In genomic region chr10:23344251-23344841, GRCh38 we compare ENCODE assay signal across 9 cellular contexts. TPM values are rescaled to one million over a fixed set of nuclear protein-coding genes. Genes with fewer than 3 reads are reported as not detected.
DNase-seq lines count a peak whose midpoint lies in the region; ATAC-seq and TF ChIP-seq lines count a peak whose summit lies in the region.
"Had no signal": no experiment of that assay in that cellular context is flagged by ENCODE, and none has a peak within 500 bp of the region (broad histone marks: within the 10 kb centered on the region; RNA-seq: fewer than 3 reads in every experiment).

Gene C10orf67, minus strand, starts transcription at chr10:23344797. Its CDS starts 23 bp downstream, at chr10:23344774.

- H3K9ac ChIP-seq in KMS-11, result peak within 1 kb of the TSS; percentile 42; the same call in 1 of the 2 replicates
- H3K9ac ChIP-seq in parathyroid adenoma, result no peak within 1 kb of the TSS

- no peaks in the 10 kb centered on the region for H4K20me1 ChIP-seq in KMS-11 (ENCODE audit: insufficient read depth)

- H3K4me1 ChIP-seq in KMS-11 (ENCODE audit: low read depth, poor library complexity, severe bottlenecking), result no peaks in the 10 kb centered on the region
- no peaks in the 10 kb centered on the region for H3K4me1 ChIP-seq in parathyroid adenoma

- no peaks in the 10 kb centered on the region for H3K9me3 ChIP-seq in parathyroid adenoma (ENCODE audit: control insufficient read depth, low read length)

- H3K36me3 ChIP-seq in KMS-11 (ENCODE audit: insufficient read depth), result no peaks in the 10 kb centered on the region
- H3K36me3 ChIP-seq in parathyroid adenoma (ENCODE audit: control insufficient read depth, insufficient read depth, low read length), result no peaks in the 10 kb centered on the region

- H3K27me3 ChIP-seq in KMS-11 (ENCODE audit: insufficient read depth, low read depth) (no peaks in the 10 kb centered on the region), parathyroid adenoma (ENCODE audit: control insufficient read depth, insufficient read depth, low read length) (no peaks in the 10 kb centered on the region)

- ATAC-seq in left cardiac atrium, result peak; percentile 56 to 79
- no peak for ATAC-seq in HG03108 (IDR thresholded peaks at IDR 0.05; ENCODE audit: unreplicated experiment)
- no peak for ATAC-seq in GM19452 (IDR thresholded peaks at IDR 0.05; ENCODE audit: unreplicated experiment)

- no peak for TF ChIP-seq CTCF in GM12864 (IDR thresholded peaks at IDR 0.05; ENCODE audit: low read depth, low read length, missing control alignments)
- TF ChIP-seq CTCF in KMS-11 (conservative IDR thresholded peaks at IDR 0.05; ENCODE audit: low read depth, low read length), result no peak
- TF ChIP-seq CTCF in parathyroid adenoma (IDR thresholded peaks at IDR 0.05), result no peak

- intact Hi-C loops in left cardiac atrium (cut with DNase I), result loop anchor here in 1 of 2 donors (10.0 kb wide), 1 partner anchor 100 kb away; no protein-coding TSS in a partner anchor

- H3K4me2 ChIP-seq in KMS-11 (peak within 1 kb of the TSS; percentile 52), parathyroid adenoma (ENCODE audit: low read length) (peak within 1 kb of the TSS; percentile 99)

- H3K27ac ChIP-seq in KMS-11, result no peak within 1 kb of the TSS
- H3K27ac ChIP-seq in parathyroid adenoma, result peak within 1 kb of the TSS; percentile 58
- H3K27ac ChIP-seq: SK-N-MC had no signal

- DNase-seq in GM12864 (ENCODE audit: low read depth) (no peak), amniotic epithelial cell (ENCODE audit: low read depth) (peak; percentile 51), left cardiac atrium (peak; percentile 44), NCI-H128 (lab: John Stamatoyannopoulos, UW; ENCODE audit: unreplicated experiment) (no peak)

- H3K4me3 ChIP-seq in GM12864 (ENCODE audit: low read depth, low read length) (peak within 1 kb of the TSS; percentile 16; the same call in 1 of the 2 replicates), KMS-11 (IDR thresholded peaks at IDR 0.05; ENCODE audit: insufficient read depth, low read depth, low read length) (no peak within 1 kb of the TSS), parathyroid adenoma (ENCODE audit: low read depth, low read length) (peak within 1 kb of the TSS; percentile 75)
- H3K4me3 ChIP-seq: SK-N-MC had no signal

- H3K79me2 ChIP-seq in KMS-11 (ENCODE audit: insufficient read depth, low read depth), result no peaks in the 10 kb centered on the region
- no peaks in the 10 kb centered on the region for H3K79me2 ChIP-seq in parathyroid adenoma

- H2AFZ ChIP-seq in KMS-11 (ENCODE audit: low read depth) (peak within 1 kb of the TSS; percentile 94), parathyroid adenoma (peak within 1 kb of the TSS; percentile 99)

RNA-seq across cellular contexts. Expression of gene C10orf67, which starts in this region (rescaled TPM):
- under 1 TPM; 0.10 to 0.27 TPM for total RNA-seq in left cardiac atrium

Comparison
In these comparisons a context has a peak if more than half of its experiments do, and no peak if none do; other contexts are left out.
1. Peak in DNase-seq and ATAC-seq in left cardiac atrium; RNA of the gene not detected or under 1 TPM.